9 cellular contexts compared by ENCODE assay signal in genomic region chr12:45670339-45671065, GRCh38. TPM values are rescaled to one million over a fixed set of nuclear protein-coding genes. Genes with fewer than 3 reads are reported as not detected.
DNase-seq lines count a peak whose midpoint lies in the region; ATAC-seq and TF ChIP-seq lines count a peak whose summit lies in the region.
"Had no signal": no experiment of that assay in that cellular context is flagged by ENCODE, and none has a peak within 500 bp of the region (broad histone marks: within the 10 kb centered on the region; RNA-seq: fewer than 3 reads in every experiment).

No MANE protein-coding gene starts in this region.

- no peaks in the 10 kb centered on the region for H3K79me2 ChIP-seq in DND-41 (ENCODE audit: insufficient read depth, low read length)

- no peaks in the 10 kb centered on the region for H4K20me1 ChIP-seq in DND-41 (ENCODE audit: insufficient read depth, low read length)

- DNase-seq in DND-41 (peak; percentile 67), amniotic epithelial cell (ENCODE audit: low read depth) (peak; percentile 68), NCI-H1694 (lab: John Stamatoyannopoulos, UW) (no peak), SK-N-DZ (ENCODE audit: low spot score) (no peak), nucleus accumbens (lab: John Stamatoyannopoulos, UW) (no peak)
- no peak for DNase-seq in NK-92 treated with Interleukin-12 subunit alpha and Interleukin-12 subunit beta, amount 100 ng/mL, for 24 hours (lab: John Stamatoyannopoulos, UW)

- 0 out of 2 replicates have a peak overlapping the region, but pooled peaks have one; percentile 12 for H2AFZ ChIP-seq in DND-41 (ENCODE audit: low read depth, low read length)

- no peaks in the 10 kb centered on the region for H3K9me3 ChIP-seq in DND-41 (ENCODE audit: insufficient read depth, low read length, severe bottlenecking)
- H3K9me3 ChIP-seq: neutrophil had no signal

- H3K36me3 ChIP-seq in DND-41 (ENCODE audit: insufficient read depth, low read length), result no peaks in the 10 kb centered on the region
- H3K36me3 ChIP-seq: neutrophil had no signal

- no peaks in the 10 kb centered on the region for H3K27me3 ChIP-seq in DND-41 (ENCODE audit: insufficient read depth, low read length, poor library complexity)
- H3K27me3 ChIP-seq: neutrophil had no signal

- H3K9ac ChIP-seq in DND-41 (ENCODE audit: low read depth, low read length), result peak overlapping the region; percentile 53

- ATAC-seq in DND-41 (ENCODE audit: insufficient read depth, low read depth) (peak; percentile 80), GM19467 (IDR thresholded peaks at IDR 0.05; ENCODE audit: unreplicated experiment) (peak; percentile 50), HG03442 (IDR thresholded peaks at IDR 0.05; ENCODE audit: unreplicated experiment) (peak; percentile 55)

- peaks cover 45% of the 10 kb centered on the region for H3K4me1 ChIP-seq in DND-41 (ENCODE audit: insufficient read depth, low read length)

- peak overlapping the region; percentile 57 for H3K4me2 ChIP-seq in DND-41 (ENCODE audit: insufficient read depth, low read length)

- no peak for TF ChIP-seq CTCF in DND-41 (IDR thresholded peaks at IDR 0.05; ENCODE audit: borderline replicate concordance, extremely low read depth, low read length, poor library complexity, severe bottlenecking)

- peak overlapping the region in 1 of 2 experiments; percentile 43; a peak in 2 of 4 replicates for H3K4me3 ChIP-seq in DND-41 (ENCODE audit: low read depth in 1 of 2, low read length in 2 of 2)

- peak overlapping the region; percentile 99 for H3K27ac ChIP-seq in DND-41 (ENCODE audit: low read length)
- H3K27ac ChIP-seq: neutrophil had no signal

RNA-seq across cellular contexts. Expression of gene ARID2, which starts 59.0 kb away (rescaled TPM):
- 22.6 and 23.9 TPM in 2 replicates for polyA plus RNA-seq in SK-N-DZ (2014; cell fraction: cytosol; rRNA removed)
- 23.7 and 33.6 TPM in 2 replicates for polyA plus RNA-seq in SK-N-DZ (2014; cell fraction: nucleus; rRNA removed)

Comparison
In these comparisons a context has a peak if more than half of its experiments do, and no peak if none do; other contexts are left out.
1. DNase-seq: peak in DND-41 (single experiment) and amniotic epithelial cell (single experiment); none in NCI-H1694 (single experiment), NK-92 treated with Interleukin-12 subunit alpha and Interleukin-12 subunit beta, amount 100 ng/mL, for 24 hours (single experiment), SK-N-DZ (single experiment) and nucleus accumbens (0 of 56).
2. Peak in every context shown above with its lines, with median percentiles within 50 percentile points of each other: ATAC-seq.